15 cellular contexts compared by ENCODE assay signal in genomic region chr11:76836613-76837291, GRCh38. TPM values are rescaled to one million over a fixed set of nuclear protein-coding genes. Genes with fewer than 3 reads are reported as not detected.
DNase-seq lines count a peak whose midpoint lies in the region; ATAC-seq, FAIRE-seq and TF ChIP-seq lines count a peak whose summit lies in the region.
"Had no signal": no experiment of that assay in that cellular context is flagged by ENCODE, and none has a peak within 500 bp of the region (broad histone marks: within the 10 kb centered on the region; RNA-seq: fewer than 3 reads in every experiment).

No MANE protein-coding gene starts in this region.

- H3K4me3 Mint-ChIP-seq in chondrocyte (ENCODE audit: unreplicated experiment) = no peak overlapping the region
- H3K4me3 Mint-ChIP-seq: activated T-helper 17 cell treated with anti-CD3 and anti-CD28 coated beads, Interleukin-2, amount 50 U/mL, for 72 hours; stimulated activated naive CD8-positive, alpha-beta T cell treated with anti-CD3 and anti-CD28 coated beads, Interleukin-15, Interleukin-2, amounts not matched to agents 100 ng/mL and 50 ng/mL, for 24 hours had no signal

- H3K79me2 ChIP-seq in K562 (ENCODE audit: control insufficient read depth, insufficient read depth, low read length) (no peaks in the 10 kb centered on the region), keratinocyte (ENCODE audit: control insufficient read depth, insufficient read depth, low read length) (no peaks in the 10 kb centered on the region)

- H3K36me3 Mint-ChIP-seq in chondrocyte (ENCODE audit: low read depth) = no peaks in the 10 kb centered on the region

- peaks cover 3% of the 10 kb centered on the region for H3K4me1 Mint-ChIP-seq in chondrocyte (ENCODE audit: low read depth)
- H3K4me1 Mint-ChIP-seq: activated T-helper 17 cell treated with anti-CD3 and anti-CD28 coated beads, Interleukin-2, amount 50 U/mL, for 72 hours had no signal

- DNase-seq in NCI-H82 (lab: John Stamatoyannopoulos, UW) (peak; percentile 47), NCI-H82 treated with DMSO at 0.1 percent for 48 hours (lab: John Stamatoyannopoulos, UW; ENCODE audit: unreplicated experiment) (no peak), K562 (ENCODE audit: extremely low read depth in 1 of 4, low spot score in 3 of 4) (no peak), keratinocyte (ENCODE audit: low read depth, low spot score) (no peak), stomach (peak; percentile 48), putamen (ENCODE audit: low spot score) (no peak), thyroid gland (no peak), chondrocyte (ENCODE audit: low spot score) (no peak)
- DNase-seq: activated CD8-positive, alpha-beta memory T cell treated with anti-CD3 and anti-CD28 coated beads for 24 hours; NCI-H146; nucleus accumbens; SW 1271 had no signal

- H3K27ac Mint-ChIP-seq in chondrocyte (ENCODE audit: unreplicated experiment) = no peak overlapping the region
- H3K27ac Mint-ChIP-seq: activated T-helper 17 cell treated with anti-CD3 and anti-CD28 coated beads, Interleukin-2, amount 50 U/mL, for 72 hours; stimulated activated naive CD8-positive, alpha-beta T cell treated with anti-CD3 and anti-CD28 coated beads, Interleukin-15, Interleukin-2, amounts not matched to agents 100 ng/mL and 50 ng/mL, for 24 hours had no signal

- POLR2A ChIA-PET in K562 (lab: Yijun Ruan, JAX) = interaction anchor here (0.6 to 0.9 kb wide), 2 partner anchors 18 to 93 kb away, joined by 3 read pairs; no protein-coding TSS in a partner anchor

- dilution Hi-C loops in keratinocyte (cut with MboI; ENCODE audit: extremely low pct_ligation_motif_present, low sequenced_read_pairs) = no loop called here

- in situ Hi-C loops in K562 (cut with MboI) = no loop called here

- H3K4me1 ChIP-seq in K562 (replicated peaks in 1 of 2; ENCODE audit: control insufficient read depth in 2 of 2, insufficient read depth in 2 of 2, low read length in 2 of 2) = peaks cover 24 to 28% of the 10 kb centered on the region in 2 experiments; a peak in 3 of 5 replicates
- peaks cover 12% of the 10 kb centered on the region for H3K4me1 ChIP-seq in keratinocyte (ENCODE audit: control insufficient read depth, extremely low read depth, insufficient read depth, low read length)
- peaks cover 28 to 48% (median 39%) of the 10 kb centered on the region in 4 donors for H3K4me1 ChIP-seq in stomach
- peaks cover 0 to 15% of the 10 kb centered on the region in 2 donors for H3K4me1 ChIP-seq in thyroid gland

- H3K4me2 ChIP-seq in K562 (ENCODE audit: insufficient read depth, low read length) (peak overlapping the region; percentile 6), keratinocyte (ENCODE audit: control insufficient read depth, extremely low read depth, insufficient read depth, low read depth, low read length) (no peak overlapping the region)

- no peaks in the 10 kb centered on the region for H3K27me3 ChIP-seq in K562 (ENCODE audit: control insufficient read depth in 2 of 2, insufficient read depth in 2 of 2, low read length in 2 of 2)
- no peaks in the 10 kb centered on the region for H3K27me3 ChIP-seq in keratinocyte (ENCODE audit: control insufficient read depth, extremely low read depth, insufficient read depth, low read length)
- H3K27me3 ChIP-seq in stomach = no peaks in the 10 kb centered on the region
- H3K27me3 ChIP-seq in thyroid gland = no peaks in the 10 kb centered on the region

- peak overlapping the region in 1 of 2 experiments; percentile 37; a peak in 1 of 4 replicates for H3K9ac ChIP-seq in K562 (ENCODE audit: insufficient read depth in 1 of 2, low read depth in 2 of 2, low read length in 2 of 2)
- H3K9ac ChIP-seq in keratinocyte (ENCODE audit: control insufficient read depth, extremely low read depth, insufficient read depth, low read length) = no peak overlapping the region

- BruUV-seq in K562 (replicated peaks; lab: Mats Ljungman, UMichigan) = no TSS peak

- no peak for TF ChIP-seq RAD21 in K562 (CRISPR knock-in tag; conservative IDR thresholded peaks at IDR 0.05 in 1 of 2, IDR thresholded peaks at IDR 0.05 in 1 of 2)

- TF ChIP-seq POLR2A in K562 (conservative IDR thresholded peaks at IDR 0.05) (no peak), stomach (IDR thresholded peaks at IDR 0.05) (no peak), thyroid gland (IDR thresholded peaks at IDR 0.05) (no peak)

- no peak overlapping the region for H3K4me3 ChIP-seq in K562
- H3K4me3 ChIP-seq in keratinocyte (ENCODE audit: control insufficient read depth in 2 of 3, extremely low read depth in 1 of 3, insufficient read depth in 2 of 3, low read depth in 1 of 3, low read length in 3 of 3) = no peak overlapping the region
- no peak overlapping the region for H3K4me3 ChIP-seq in stomach
- H3K4me3 ChIP-seq in thyroid gland (replicated peaks in 1 of 3) = no peak overlapping the region

- FAIRE-seq in K562 (lab: Jason Lieb, UNC) = no peak
- no peak for FAIRE-seq in keratinocyte (lab: Jason Lieb, UNC)
- FAIRE-seq: A204.1 had no signal

- TF ChIP-seq EP300 in K562 (IDR thresholded peaks at IDR 0.05; ENCODE audit: low read length) (no peak), stomach (IDR thresholded peaks at IDR 0.05) (no peak)

- 75% methylated on average over 11 of the region's 11 CpGs for WGBS in K562 (ENCODE audit: insufficient coverage, low coverage, missing lambda C conversion rate)
- WGBS in stomach, 5 donors = 29 to 53% (median 33%) methylated on average over 11 of the region's 11 CpGs
- WGBS in thyroid gland, 2 donors = 45 to 62% methylated on average over 11 of the region's 11 CpGs

- peaks cover 17% of the 10 kb centered on the region for H3K27me3 Mint-ChIP-seq in chondrocyte (ENCODE audit: low read depth)

- peak overlapping the region; percentile 29 for H2AFZ ChIP-seq in K562 (ENCODE audit: low read depth, low read length)
- peak overlapping the region; percentile 11 for H2AFZ ChIP-seq in keratinocyte (ENCODE audit: control insufficient read depth, low read length)

- intact Hi-C loops in K562 (cut with micrococcal nuclease) (loop anchor here (5.0 kb wide), 1 partner anchor 34 kb away; no protein-coding TSS in a partner anchor), stomach (cut with DNase I; ENCODE audit: low total_unique reads) (no loop called here), thyroid gland (cut with DNase I) (no loop called here)

- peak in 2 of 3 experiments; percentile 9 to 17; a peak in 1 of 6 replicates for TF ChIP-seq CTCF in K562 (IDR thresholded peaks at IDR 0.05 in 2 of 3, conservative IDR thresholded peaks at IDR 0.05 in 1 of 3; ENCODE audit: insufficient read depth in 2 of 3, low read depth in 1 of 3, low read length in 3 of 3)
- no peak for TF ChIP-seq CTCF in keratinocyte (optimal IDR thresholded peaks at IDR 0.05 in 1 of 3, IDR thresholded peaks at IDR 0.05 in 1 of 3, conservative IDR thresholded peaks at IDR 0.05 in 1 of 3; ENCODE audit: extremely low read depth in 1 of 3, insufficient read depth in 2 of 3, low read length in 3 of 3)
- no peak for TF ChIP-seq CTCF in stomach (IDR thresholded peaks at IDR 0.05)
- TF ChIP-seq CTCF in thyroid gland (IDR thresholded peaks at IDR 0.05) = no peak
- no peak for TF ChIP-seq CTCF in chondrocyte (IDR thresholded peaks at IDR 0.05)

- H3K9me3 Mint-ChIP-seq in chondrocyte (ENCODE audit: low read depth) = no peaks in the 10 kb centered on the region
- H3K9me3 Mint-ChIP-seq: activated T-helper 17 cell treated with anti-CD3 and anti-CD28 coated beads, Interleukin-2, amount 50 U/mL, for 72 hours; stimulated activated naive CD8-positive, alpha-beta T cell treated with anti-CD3 and anti-CD28 coated beads, Interleukin-15, Interleukin-2, amounts not matched to agents 100 ng/mL and 50 ng/mL, for 24 hours had no signal

- ATAC-seq in K562 = no peak; the same call in 2 of the 3 replicates
- ATAC-seq: activated T-helper 17 cell treated with anti-CD3 and anti-CD28 coated beads, Interleukin-2, amount 50 U/mL, for 72 hours had no signal

- H3K9me3 ChIP-seq in K562 (replicated peaks; ENCODE audit: control insufficient read depth, insufficient read depth, low read depth, low read length) = no peaks in the 10 kb centered on the region
- H3K9me3 ChIP-seq in keratinocyte (ENCODE audit: control insufficient read depth, low read depth, low read length) = no peaks in the 10 kb centered on the region
- no peaks in the 10 kb centered on the region for H3K9me3 ChIP-seq in stomach
- H3K9me3 ChIP-seq in thyroid gland = no peaks in the 10 kb centered on the region

- no peaks in the 10 kb centered on the region for H4K20me1 ChIP-seq in K562 (replicated peaks; ENCODE audit: control insufficient read depth, insufficient read depth, low read length)
- H4K20me1 ChIP-seq in keratinocyte (ENCODE audit: control insufficient read depth, extremely low read depth, insufficient read depth, low read length) = no peaks in the 10 kb centered on the region

- H3K9me1 ChIP-seq in K562 (ENCODE audit: control insufficient read depth, insufficient read depth, low read length) = no peaks in the 10 kb centered on the region
- H3K9me1 ChIP-seq in keratinocyte (ENCODE audit: control insufficient read depth, extremely low read depth, insufficient read depth, low read length) = no peaks in the 10 kb centered on the region

- H3K27ac ChIP-seq in K562 (ENCODE audit: extremely low read depth, low read depth, low read length) (no peak overlapping the region), keratinocyte (ENCODE audit: control insufficient read depth, insufficient read depth, low read length) (no peak overlapping the region), stomach (peak overlapping the region; percentile 43 to 65 (median 61)), thyroid gland (no peak overlapping the region)

- CTCF ChIA-PET in K562 (lab: Yijun Ruan, JAX; ENCODE audit: low intra/inter-chr PET ratio) = interaction anchor here (1.6 to 3.9 kb wide), 2 partner anchors 83 to 103 kb away, joined by 9 to 17 read pairs; no protein-coding TSS in a partner anchor

- no peaks in the 10 kb centered on the region for H3K36me3 ChIP-seq in K562 (ENCODE audit: control insufficient read depth, insufficient read depth, low read length)
- no peaks in the 10 kb centered on the region for H3K36me3 ChIP-seq in keratinocyte (ENCODE audit: control insufficient read depth in 2 of 2, extremely low read depth in 1 of 2, insufficient read depth in 2 of 2, low read length in 2 of 2)
- H3K36me3 ChIP-seq in stomach = no peaks in the 10 kb centered on the region
- H3K36me3 ChIP-seq in thyroid gland = no peaks in the 10 kb centered on the region

RNA-seq across cellular contexts. Expression of gene ACER3, which starts 24.0 kb away (rescaled TPM):
- total RNA-seq in K562 (2011; cell fraction: chromatin; rRNA removed; ENCODE audit: low replicate concordance) = 28.7 and 32.1 TPM in 2 replicates
- 16.7 and 18.3 TPM in 2 replicates for total RNA-seq in K562 (2011; cell fraction: nucleolus; rRNA removed)
- total RNA-seq in K562 (2011; cell fraction: nucleoplasm; rRNA removed) = 17.2 and 24.5 TPM in 2 replicates
- total RNA-seq in K562 (2014; rRNA removed) (5.6 and 7.5 TPM in 2 replicates), K562 (2014; rRNA removed; fragmentation: Illumina TruSeq; extraction: Trizol) (9.5 and 13.3 TPM in 2 replicates), K562 (2015; rRNA removed; fragmentation: Illumina TruSeq; extraction: Trizol) (8.6 and 10.3 TPM in 2 replicates), K562 (2021) (10.5 and 13.1 TPM in 2 replicates), stomach (10 to 100 TPM in 3 of 5 donors, 1 to 10 TPM in 2; 4.7 to 25.9 (median 20.4) TPM), thyroid gland (10 to 100 TPM; 11.5 to 29.3 (median 17.9) TPM), chondrocyte (15.8 to 17.9 TPM (median 16.0 TPM) in 3 replicates)
- polyA plus RNA-seq in K562 (2011; rRNA removed) (18.7 and 23.8 TPM in 2 replicates), K562 (2014; fragmentation: Illumina TruSeq; extraction: Trizol) (8.2 and 11.3 TPM in 2 replicates), K562 (2014; fragmentation: Nextera tagmentation; extraction: Ambion mirVana) (1 to 10 TPM; 2.0 to 3.0 TPM), K562 (2014; rRNA removed) (6.1 and 6.2 TPM in 2 replicates), keratinocyte (25.5 to 55.0 TPM (median 36.1 TPM) in 3 replicates), stomach (1 to 10 TPM; 2.1 to 7.9 (median 3.0) TPM)
- 6.5 and 9.3 TPM in 2 replicates for polyA plus RNA-seq in K562 (2011; cell fraction: cytosol; rRNA removed)
- 11.8 and 12.2 TPM in 2 replicates for polyA plus RNA-seq in K562 (2011; cell fraction: nucleus; rRNA removed)
- 6.9 and 7.1 TPM in 2 replicates for polyA plus RNA-seq in K562 (2012)
- 21.6 and 23.6 TPM in 2 replicates for polyA minus RNA-seq in K562 (2011; rRNA and poly(A)+ RNA removed)
- 5.0 and 5.7 TPM in 2 replicates for polyA minus RNA-seq in K562 (2011; cell fraction: cytosol; rRNA and poly(A)+ RNA removed)
- polyA minus RNA-seq in K562 (2011; cell fraction: nucleus; rRNA and poly(A)+ RNA removed) = 14.5 and 14.7 TPM in 2 replicates
- 5.1 TPM for polyA plus RNA-seq in keratinocyte (2011; ENCODE audit: low read depth)
- 13.6 and 35.6 TPM in 2 replicates for polyA plus RNA-seq in keratinocyte (2011; cell fraction: cytosol; rRNA removed)
- polyA plus RNA-seq in keratinocyte (2011; cell fraction: nucleus; rRNA removed) = 27.4 and 29.5 TPM in 2 replicates
- 5.3 and 31.7 TPM in 2 replicates for polyA plus RNA-seq in keratinocyte (2012; ENCODE audit: low replicate concordance)
- 15.0 to 47.3 TPM (median 33.2 TPM) in 3 replicates for polyA minus RNA-seq in keratinocyte
- polyA minus RNA-seq in keratinocyte (2011; cell fraction: cytosol; rRNA and poly(A)+ RNA removed) = 20.7 TPM
- polyA minus RNA-seq in keratinocyte (2011; cell fraction: nucleus; rRNA and poly(A)+ RNA removed) = 26.4 and 50.2 TPM in 2 replicates

RNA-seq across cellular contexts. Expression of gene TSKU, which starts 53.6 kb away (rescaled TPM):
- total RNA-seq in K562 (2011; cell fraction: chromatin; rRNA removed; ENCODE audit: low replicate concordance) = 11.1 and 28.4 TPM in 2 replicates
- 25.8 and 29.7 TPM in 2 replicates for total RNA-seq in K562 (2011; cell fraction: nucleolus; rRNA removed)
- 21.8 and 26.4 TPM in 2 replicates for total RNA-seq in K562 (2011; cell fraction: nucleoplasm; rRNA removed)
- total RNA-seq in K562 (2014; rRNA removed) (8.4 and 14.1 TPM in 2 replicates), K562 (2014; rRNA removed; fragmentation: Illumina TruSeq; extraction: Trizol) (3.3 and 4.2 TPM in 2 replicates), K562 (2015; rRNA removed; fragmentation: Illumina TruSeq; extraction: Trizol) (6.6 and 6.8 TPM in 2 replicates), K562 (2021) (11.9 and 14.1 TPM in 2 replicates), stomach (100 to 1,000 TPM in 1 of 5 donors, 10 to 100 TPM in 4; 11.1 to 114 (median 20.4) TPM), thyroid gland (100 to 1,000 TPM in 2 of 4 donors, 10 to 100 TPM in 2; 95.6 to 152 (median 99.2) TPM), chondrocyte (41.7 to 46.2 TPM (median 42.3 TPM) in 3 replicates)
- polyA plus RNA-seq in K562 (2011; rRNA removed) (10.1 and 13.8 TPM in 2 replicates), K562 (2014; fragmentation: Illumina TruSeq; extraction: Trizol) (8.4 and 12.1 TPM in 2 replicates), K562 (2014; fragmentation: Nextera tagmentation; extraction: Ambion mirVana) (1 to 10 TPM in 1 of 2 experiments, under 1 TPM in 1; 0.60 to 1.0 TPM), K562 (2014; rRNA removed) (9.1 and 12.3 TPM in 2 replicates), keratinocyte (22.8 to 36.1 TPM (median 35.8 TPM) in 3 replicates), stomach (10 to 100 TPM; 18.6 to 20.9 (median 18.9) TPM)
- polyA plus RNA-seq in K562 (2011; cell fraction: cytosol; rRNA removed) = 13.9 and 37.3 TPM in 2 replicates
- 7.1 and 14.0 TPM in 2 replicates for polyA plus RNA-seq in K562 (2011; cell fraction: nucleus; rRNA removed)
- 11.1 and 12.1 TPM in 2 replicates for polyA plus RNA-seq in K562 (2012)
- polyA minus RNA-seq in K562 (2011; rRNA and poly(A)+ RNA removed) = 7.3 and 10.2 TPM in 2 replicates
- polyA minus RNA-seq in K562 (2011; cell fraction: cytosol; rRNA and poly(A)+ RNA removed) = 11.4 and 12.7 TPM in 2 replicates
- polyA minus RNA-seq in K562 (2011; cell fraction: nucleus; rRNA and poly(A)+ RNA removed) = 12.3 and 13.4 TPM in 2 replicates
- polyA plus RNA-seq in keratinocyte (2011; ENCODE audit: low read depth) = 3.6 TPM
- 23.3 and 32.4 TPM in 2 replicates for polyA plus RNA-seq in keratinocyte (2011; cell fraction: cytosol; rRNA removed)
- polyA plus RNA-seq in keratinocyte (2011; cell fraction: nucleus; rRNA removed) = 46.7 and 64.8 TPM in 2 replicates
- polyA plus RNA-seq in keratinocyte (2012; ENCODE audit: low replicate concordance) = 24.0 and 42.3 TPM in 2 replicates
- 27.5 to 79.8 TPM (median 38.8 TPM) in 3 replicates for polyA minus RNA-seq in keratinocyte
- 58.9 TPM for polyA minus RNA-seq in keratinocyte (2011; cell fraction: cytosol; rRNA and poly(A)+ RNA removed)
- polyA minus RNA-seq in keratinocyte (2011; cell fraction: nucleus; rRNA and poly(A)+ RNA removed) = 52.7 and 54.9 TPM in 2 replicates

Comparison
In these comparisons a context has a peak if more than half of its experiments do, and no peak if none do; other contexts are left out.
1. DNase-seq: peak in NCI-H82 (single experiment) and stomach (single experiment); none in NCI-H82 treated with DMSO at 0.1 percent for 48 hours (single experiment), K562 (0 of 4), keratinocyte (single experiment), putamen (single experiment), thyroid gland (0 of 2) and chondrocyte (single experiment).
2. H3K27ac ChIP-seq: peak in stomach (5 of 5); none in K562 (single experiment), keratinocyte (single experiment) and thyroid gland (0 of 3).
3. CTCF ChIP-seq: peak in K562 (2 of 3); none in keratinocyte (0 of 3), stomach (0 of 7), thyroid gland (0 of 6) and chondrocyte (single experiment).